In the genomic region with DNA sequence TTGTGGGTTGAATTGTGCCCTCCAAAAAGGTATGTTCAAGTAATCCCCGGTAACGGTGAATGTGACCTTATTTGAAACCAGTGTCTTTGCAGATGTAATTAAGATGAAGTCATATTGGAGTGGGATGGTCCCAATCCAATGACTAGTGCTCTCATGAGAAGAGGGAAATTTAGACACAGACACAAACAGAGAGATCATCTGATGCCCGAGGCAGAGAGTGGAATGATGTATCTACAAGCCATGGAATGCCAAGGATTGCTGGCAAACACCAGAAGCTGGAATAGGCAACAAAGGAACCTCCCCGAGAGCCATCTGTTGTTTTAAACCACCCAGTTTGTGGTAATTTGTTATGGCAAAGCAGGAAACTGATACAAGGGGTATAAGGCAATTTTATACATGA, we compare ENCODE assay signal across 17 cellular contexts. TPM values are rescaled to one million over a fixed set of nuclear protein-coding genes. Genes with fewer than 3 reads are reported as not detected.
DNase-seq lines count a peak whose midpoint lies in the region; ATAC-seq, FAIRE-seq and TF ChIP-seq lines count a peak whose summit lies in the region.
"Had no signal": no experiment of that assay in that cellular context is flagged by ENCODE, and none has a peak within 500 bp of the region (broad histone marks: within the 10 kb centered on the region; RNA-seq: fewer than 3 reads in every experiment).

No MANE protein-coding gene starts in this region.

- H3K9me3 Mint-ChIP-seq in astrocyte (ENCODE audit: unreplicated experiment), result no peaks in the 10 kb centered on the region
- peaks cover 0 to 4% (median 2%) of the 10 kb centered on the region in 3 donors for H3K9me3 Mint-ChIP-seq in T-cell

- no peaks in the 10 kb centered on the region for H3K27me3 Mint-ChIP-seq in astrocyte (ENCODE audit: low read depth, unreplicated experiment)
- H3K27me3 Mint-ChIP-seq in T-cell, result peaks cover 0 to 11% of the 10 kb centered on the region in 2 donors

- H3K4me3 Mint-ChIP-seq in astrocyte (ENCODE audit: unreplicated experiment) (no peak overlapping the region), T-cell (no peak overlapping the region)
- H3K4me3 Mint-ChIP-seq: IgD-negative memory B cell had no signal

- peak; percentile 39 for DNase-seq in AG10803 (ENCODE audit: low read depth)
- DNase-seq in GM19239 (ENCODE audit: insufficient read length, low spot score), result no peak
- DNase-seq in astrocyte (ENCODE audit: low read depth), result peak; percentile 6
- peak; percentile 71 for DNase-seq in myocyte (ENCODE audit: low read depth)
- no peak for DNase-seq in NK-92 (lab: John Stamatoyannopoulos, UW; ENCODE audit: unreplicated experiment)
- no peak for DNase-seq in T-cell
- no peak for DNase-seq in NCI-H82 (lab: John Stamatoyannopoulos, UW)
- DNase-seq: ACHN, NCI-H1436, NCI-H2029 treated with DMSO at 0.1 percent for 48 hours, NCI-H2227 treated with DMSO at 0.1 percent for 48 hours, NCI-H526 treated with DMSO at 0.1 percent for 48 hours, PC-9 had no signal

- no peak overlapping the region for H2AFZ ChIP-seq in astrocyte (ENCODE audit: low read depth, low read length)
- H2AFZ ChIP-seq: PC-9 had no signal

- ATAC-seq in T-cell (replicated peaks in 1 of 4), result no peak

- H3K27ac ChIP-seq in astrocyte (ENCODE audit: low read depth, low read length), result no peak overlapping the region
- H3K27ac ChIP-seq: BLaER1, PC-9, SK-N-MC had no signal

- H3K4me1 Mint-ChIP-seq in astrocyte (ENCODE audit: low read depth, unreplicated experiment), result no peaks in the 10 kb centered on the region
- peaks cover 13 to 46% (median 34%) of the 10 kb centered on the region in 3 donors for H3K4me1 Mint-ChIP-seq in T-cell

- H3K9ac ChIP-seq in astrocyte (ENCODE audit: low read length), result no peak overlapping the region
- H3K9ac ChIP-seq: BLaER1 had no signal

- TF ChIP-seq CTCF in AG10803 (conservative IDR thresholded peaks at IDR 0.05; ENCODE audit: low read length) (no peak), astrocyte (IDR thresholded peaks at IDR 0.05; ENCODE audit: insufficient read depth, low read depth, low read length) (no peak)

- no peaks in the 10 kb centered on the region for H3K4me1 ChIP-seq in astrocyte (ENCODE audit: insufficient read depth, low read length)
- H3K4me1 ChIP-seq: BLaER1 had no signal

- H3K9me3 ChIP-seq in astrocyte (ENCODE audit: insufficient read depth, low read depth, low read length), result no peaks in the 10 kb centered on the region
- H3K9me3 ChIP-seq: HAP-1 had no signal

- no peaks in the 10 kb centered on the region for H3K27me3 ChIP-seq in astrocyte (ENCODE audit: insufficient read depth, low read length)
- H3K27me3 ChIP-seq: BLaER1 had no signal

- H3K4me3 ChIP-seq in AG10803 (ENCODE audit: low read length) (no peak overlapping the region), astrocyte (ENCODE audit: insufficient read depth, low read depth, low read length) (no peak overlapping the region)
- H3K4me3 ChIP-seq: BLaER1, HAP-1, PC-9, SK-N-MC had no signal

- FAIRE-seq in GM19239 (lab: Jason Lieb, UNC) (peak; percentile 23), astrocyte (lab: Jason Lieb, UNC) (peak; percentile 26)

- CTCF ChIA-PET in T-cell (lab: Charles Lee), result no interaction called here

- H3K36me3 Mint-ChIP-seq in astrocyte (ENCODE audit: low read depth, unreplicated experiment), result peaks cover 8% of the 10 kb centered on the region
- peaks cover 50% of the 10 kb centered on the region for H3K36me3 Mint-ChIP-seq in T-cell

- H3K4me2 ChIP-seq in astrocyte (ENCODE audit: low read length), result no peak overlapping the region
- H3K4me2 ChIP-seq: BLaER1, PC-9 had no signal

- H3K79me2 ChIP-seq in astrocyte (ENCODE audit: insufficient read depth, low read length), result peaks cover 11% of the 10 kb centered on the region

- no peaks in the 10 kb centered on the region for H4K20me1 ChIP-seq in astrocyte (ENCODE audit: insufficient read depth, low read length)
- H4K20me1 ChIP-seq: BLaER1 had no signal

- no peaks in the 10 kb centered on the region for H3K36me3 ChIP-seq in astrocyte (ENCODE audit: insufficient read depth, low read length)

- POLR2A ChIA-PET in T-cell (lab: Charles Lee), result no interaction called here

- H3K27ac Mint-ChIP-seq in astrocyte (ENCODE audit: unreplicated experiment) (no peak overlapping the region), T-cell (no peak overlapping the region)
- H3K27ac Mint-ChIP-seq: IgD-negative memory B cell had no signal

RNA-seq across cellular contexts. Expression of a gene that starts 35.1 kb away (rescaled TPM):
- total RNA-seq in astrocyte, result 34.3 and 42.9 TPM in 2 replicates
- 33.0 and 39.9 TPM in 2 replicates for total RNA-seq in myocyte
- 12.2 TPM for polyA plus RNA-seq in myocyte (2012)
- total RNA-seq in T-cell, result 10 to 100 TPM; 65.2 to 89.9 (median 71.9) TPM

Comparison
In these comparisons a context has a peak if more than half of its experiments do, and no peak if none do; other contexts are left out.
1. DNase-seq: peak in AG10803 (single experiment), astrocyte (single experiment) and myocyte (single experiment); none in GM19239 (single experiment), NK-92 (single experiment), T-cell (0 of 34) and NCI-H82 (single experiment).